8 cellular contexts compared by ENCODE assay signal in the genomic region with DNA sequence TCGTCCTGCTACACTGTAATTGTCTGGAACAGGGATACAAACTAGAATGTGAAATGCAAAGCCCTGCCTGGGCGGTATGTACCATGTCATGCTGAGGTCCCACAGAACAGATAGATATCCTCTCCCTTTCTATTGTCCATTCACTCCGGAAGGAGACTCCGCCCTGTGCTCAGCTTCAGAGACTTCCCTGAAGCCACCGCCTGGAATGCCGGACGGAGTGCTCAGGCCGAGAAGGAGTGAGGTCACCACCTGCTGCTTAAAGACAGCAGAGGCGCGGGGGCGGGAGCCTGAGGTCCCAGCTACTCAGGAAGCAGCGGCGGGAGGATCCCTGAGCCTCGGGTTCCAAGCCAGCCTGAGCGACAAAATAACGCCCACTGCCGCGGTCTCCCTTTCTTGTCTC. TPM values are rescaled to one million over a fixed set of nuclear protein-coding genes. Genes with fewer than 3 reads are reported as not detected.
DNase-seq lines count a peak whose midpoint lies in the region; ATAC-seq and TF ChIP-seq lines count a peak whose summit lies in the region.

No MANE protein-coding gene starts in this region.

- DNase-seq in HFFc6: no peak
- peak; percentile 36 for DNase-seq in activated CD4-positive, alpha-beta memory T cell treated with anti-CD3 and anti-CD28 coated beads for 36 hours
- DNase-seq in head of caudate nucleus: peak in 34 of 42 donors; percentile 3 to 59 (median 16)
- no peak for DNase-seq in osteocyte (ENCODE audit: extremely low spot score, unreplicated experiment)
- DNase-seq in SIG-M5 treated with dmso at 0.1 percent for 504 hours (lab: John Stamatoyannopoulos, UW; ENCODE audit: unreplicated experiment): no peak
- no peak for DNase-seq in SKM-1 (lab: John Stamatoyannopoulos, UW; ENCODE audit: unreplicated experiment)

- no peaks in the 10 kb centered on the region; the same call in none of the 2 replicates for H3K36me3 Mint-ChIP-seq in HFFc6 (ENCODE audit: low read depth)
- H3K36me3 Mint-ChIP-seq in activated CD4-positive, alpha-beta memory T cell treated with anti-CD3 and anti-CD28 coated beads for 36 hours: peaks cover 3% of the 10 kb centered on the region
- H3K36me3 Mint-ChIP-seq in osteocyte (ENCODE audit: unreplicated experiment): no peaks in the 10 kb centered on the region

- POLR2A ChIA-PET in activated CD4-positive, alpha-beta memory T cell treated with anti-CD3 and anti-CD28 coated beads for 36 hours (lab: Charles Lee): no interaction called here

- TF ChIP-seq CTCF in HFFc6 (IDR thresholded peaks at IDR 0.05) (no peak), osteocyte (IDR thresholded peaks at IDR 0.05) (no peak)

- intact Hi-C loops in activated CD4-positive, alpha-beta memory T cell treated with anti-CD3 and anti-CD28 coated beads for 36 hours (cut with micrococcal nuclease): loop anchor here (1.0 to 5.0 kb wide), 5 partner anchors 45 to 209 kb away; a partner anchor contains a TSS
- intact Hi-C loops in head of caudate nucleus (cut with DNase I): no loop called here

- CTCF ChIA-PET in activated CD4-positive, alpha-beta memory T cell treated with anti-CD3 and anti-CD28 coated beads for 36 hours (lab: Charles Lee): interaction anchor here (0.8 kb wide), 1 partner anchor 12 kb away, joined by 3 read pairs; no protein-coding TSS in a partner anchor

- H3K4me3 Mint-ChIP-seq in HFFc6: peak overlapping the region; percentile 86; the same call in 1 of the 2 replicates
- peak overlapping the region; percentile 76 for H3K4me3 Mint-ChIP-seq in activated CD4-positive, alpha-beta memory T cell treated with anti-CD3 and anti-CD28 coated beads for 36 hours
- H3K4me3 Mint-ChIP-seq in osteocyte (ENCODE audit: unreplicated experiment): peak overlapping the region; percentile 7

- H3K27me3 Mint-ChIP-seq in HFFc6 (ENCODE audit: insufficient read depth) (no peaks in the 10 kb centered on the region; the same call in none of the 2 replicates), osteocyte (ENCODE audit: unreplicated experiment) (no peaks in the 10 kb centered on the region)
- no peaks in the 10 kb centered on the region for H3K27me3 Mint-ChIP-seq in activated CD4-positive, alpha-beta memory T cell treated with anti-CD3 and anti-CD28 coated beads for 36 hours

- peaks cover 20% of the 10 kb centered on the region for H3K9me3 Mint-ChIP-seq in HFFc6
- H3K9me3 Mint-ChIP-seq in activated CD4-positive, alpha-beta memory T cell treated with anti-CD3 and anti-CD28 coated beads for 36 hours: no peaks in the 10 kb centered on the region
- H3K9me3 Mint-ChIP-seq in osteocyte (ENCODE audit: unreplicated experiment): peaks cover 9% of the 10 kb centered on the region

- H3K27ac Mint-ChIP-seq in HFFc6: peak overlapping the region; percentile 92
- peak overlapping the region; percentile 89 for H3K27ac Mint-ChIP-seq in activated CD4-positive, alpha-beta memory T cell treated with anti-CD3 and anti-CD28 coated beads for 36 hours
- peak overlapping the region; percentile 95 for H3K27ac Mint-ChIP-seq in osteocyte (ENCODE audit: unreplicated experiment)

- H3K4me1 Mint-ChIP-seq in HFFc6 (ENCODE audit: low read depth) (peaks cover 22% of the 10 kb centered on the region), osteocyte (ENCODE audit: unreplicated experiment) (peaks cover 22% of the 10 kb centered on the region)
- peaks cover 25% of the 10 kb centered on the region for H3K4me1 Mint-ChIP-seq in activated CD4-positive, alpha-beta memory T cell treated with anti-CD3 and anti-CD28 coated beads for 36 hours (ENCODE audit: low read depth)

- ATAC-seq in GM21360 (IDR thresholded peaks at IDR 0.05; ENCODE audit: unreplicated experiment): no peak
- no peak for ATAC-seq in HG03457 (IDR thresholded peaks at IDR 0.05; ENCODE audit: unreplicated experiment)

RNA-seq across cellular contexts. Expression of a gene that starts 0.9 kb away (rescaled TPM):
- 10 to 100 TPM; 11.3 to 15.0 (median 13.5) TPM for total RNA-seq in HFFc6 (2021; fragmentation: NEBNext Ultra II Directional; extraction: Animal tissue kit (Norgen Biotek cat#: 25700))
- 10 to 100 TPM; 17.9 to 20.3 TPM for total RNA-seq in activated CD4-positive, alpha-beta memory T cell treated with anti-CD3 and anti-CD28 coated beads for 36 hours
- 16.1 and 20.7 TPM in 2 replicates for total RNA-seq in osteocyte

RNA-seq across cellular contexts. Expression of a gene that starts 50.9 kb away (rescaled TPM):
- total RNA-seq in HFFc6 (2021; fragmentation: NEBNext Ultra II Directional; extraction: Animal tissue kit (Norgen Biotek cat#: 25700)): 1 to 10 TPM; 2.1 to 3.7 (median 3.1) TPM
- total RNA-seq in activated CD4-positive, alpha-beta memory T cell treated with anti-CD3 and anti-CD28 coated beads for 36 hours: 10 to 100 TPM; 11.1 to 13.4 TPM
- 10.2 and 10.8 TPM in 2 replicates for total RNA-seq in osteocyte

Comparison
In these comparisons a context has a peak if more than half of its experiments do, and no peak if none do; other contexts are left out.
1. DNase-seq: peak in activated CD4-positive, alpha-beta memory T cell treated with anti-CD3 and anti-CD28 coated beads for 36 hours (single experiment) and head of caudate nucleus (34 of 42); none in HFFc6 (single experiment), osteocyte (single experiment), SIG-M5 treated with dmso at 0.1 percent for 504 hours (single experiment) and SKM-1 (single experiment).
2. H3K4me3 Mint-ChIP-seq: peak in every context shown above with its lines; median percentile 86 in HFFc6; 76 in activated CD4-positive, alpha-beta memory T cell treated with anti-CD3 and anti-CD28 coated beads for 36 hours; 7 in osteocyte.
3. Peak in every context shown above with its lines, with median percentiles within 50 percentile points of each other: H3K27ac Mint-ChIP-seq.